In genomic region chr17:40283662-40284061, GRCh38 we compare ENCODE assay signal across 9 cellular contexts. TPM values are rescaled to one million over a fixed set of nuclear protein-coding genes. Genes with fewer than 3 reads are reported as not detected.
DNase-seq lines count a peak whose midpoint lies in the region; ATAC-seq and TF ChIP-seq lines count a peak whose summit lies in the region.
"Had no signal": no experiment of that assay in that cellular context is flagged by ENCODE, and none has a peak within 500 bp of the region (broad histone marks: within the 10 kb centered on the region; RNA-seq: fewer than 3 reads in every experiment).

No MANE protein-coding gene starts in this region.

- H3K9me3 ChIP-seq in SK-N-SH (no peaks in the 10 kb centered on the region), esophagus muscularis mucosa (no peaks in the 10 kb centered on the region), gastrocnemius medialis (no peaks in the 10 kb centered on the region)

- H4K20me1 ChIP-seq in SK-N-SH (ENCODE audit: insufficient read depth): no peaks in the 10 kb centered on the region

- DNase-seq in GM13976 (ENCODE audit: low spot score) (peak; percentile 45), SK-N-SH (no peak), esophagus muscularis mucosa (ENCODE audit: extremely low spot score) (no peak), gastrocnemius medialis (no peak), NCI-H526 (lab: John Stamatoyannopoulos, UW) (no peak), NCI-H1930 (lab: John Stamatoyannopoulos, UW) (no peak)
- no peak for DNase-seq in stimulated activated CD4-positive, alpha-beta T cell treated with anti-CD3 and anti-CD28 coated beads, Interleukin-4, amount 100 ng/mL, for 4 hours
- DNase-seq: stimulated activated naive CD4-positive, alpha-beta T cell treated with Interleukin-2 at 50 U/mL for 16 hours had no signal

- H3K4me3 ChIP-seq in SK-N-SH (ENCODE audit: low read depth in 2 of 2, low read length in 1 of 2) (peak overlapping the region; percentile 13 to 29; a peak in 2 of 4 replicates), esophagus muscularis mucosa (no peak overlapping the region), gastrocnemius medialis (no peak overlapping the region)

- H3K9me2 ChIP-seq in SK-N-SH: no peaks in the 10 kb centered on the region

- CTCF ChIA-PET in SK-N-SH (lab: Yijun Ruan, JAX): interaction anchor here (0.6 to 2.3 kb wide), 5 partner anchors 9 to 835 kb away, joined by 3 to 9 read pairs (median 5); no protein-coding TSS in a partner anchor

- H3K27me3 ChIP-seq in SK-N-SH (ENCODE audit: insufficient read depth) (no peaks in the 10 kb centered on the region), esophagus muscularis mucosa (no peaks in the 10 kb centered on the region), gastrocnemius medialis (no peaks in the 10 kb centered on the region)

- peaks cover 5 to 11% of the 10 kb centered on the region in 2 experiments; a peak in 3 of 4 replicates for H3K4me1 ChIP-seq in SK-N-SH (ENCODE audit: control insufficient read depth in 1 of 2, insufficient read depth in 2 of 2, low read depth in 1 of 2, low read length in 1 of 2)
- H3K4me1 ChIP-seq in esophagus muscularis mucosa: peaks cover 19 to 34% (median 30%) of the 10 kb centered on the region in 4 donors
- H3K4me1 ChIP-seq in gastrocnemius medialis: peaks cover 7 to 9% of the 10 kb centered on the region in 2 donors

- peaks cover 22 to 27% of the 10 kb centered on the region in 2 experiments for H3K36me3 ChIP-seq in SK-N-SH (replicated peaks in 1 of 2; ENCODE audit: control insufficient read depth in 1 of 2, insufficient read depth in 2 of 2, low read length in 1 of 2)
- H3K36me3 ChIP-seq in esophagus muscularis mucosa: peaks cover 19 to 39% (median 31%) of the 10 kb centered on the region in 4 donors
- peaks cover 0 to 26% of the 10 kb centered on the region in 2 donors for H3K36me3 ChIP-seq in gastrocnemius medialis

- ATAC-seq in gastrocnemius medialis: no peak
- no peak for ATAC-seq in HG02938 (IDR thresholded peaks at IDR 0.05; ENCODE audit: unreplicated experiment)

- TF ChIP-seq EP300 in SK-N-SH (IDR thresholded peaks at IDR 0.05; ENCODE audit: borderline replicate concordance in 1 of 2, low read depth in 1 of 2, low read length in 1 of 2) (no peak), esophagus muscularis mucosa (IDR thresholded peaks at IDR 0.05) (no peak)

- TF ChIP-seq RAD21 in SK-N-SH (IDR thresholded peaks at IDR 0.05; ENCODE audit: low read length): no peak

- POLR2A ChIA-PET in SK-N-SH (lab: Yijun Ruan, JAX): no interaction called here

- 18% methylated on average over 2 of the region's 2 CpGs for WGBS in SK-N-SH (ENCODE audit: low lambda C conversion rate)
- WGBS in esophagus muscularis mucosa: 47% methylated on average over 2 of the region's 2 CpGs

- peaks cover 2% of the 10 kb centered on the region for H3K79me2 ChIP-seq in SK-N-SH (ENCODE audit: insufficient read depth)

- H2AFZ ChIP-seq in SK-N-SH (ENCODE audit: low read depth): no peak overlapping the region

- H3K9ac ChIP-seq in SK-N-SH: peak overlapping the region; percentile 38; the same call in 1 of the 2 replicates

- peak overlapping the region; percentile 63 for H3K4me2 ChIP-seq in SK-N-SH

- H3K27ac ChIP-seq in SK-N-SH (ENCODE audit: low read depth in 2 of 2, low read length in 1 of 2): peak overlapping the region; percentile 4 to 78; a peak in 3 of 4 replicates
- peak overlapping the region; percentile 29 to 58 (median 48) for H3K27ac ChIP-seq in esophagus muscularis mucosa (replicated peaks in 1 of 4)
- H3K27ac ChIP-seq in gastrocnemius medialis: peak overlapping the region in 3 of 4 donors; percentile 14 to 36 (median 34)

- TF ChIP-seq POLR2A in esophagus muscularis mucosa (IDR thresholded peaks at IDR 0.05; ENCODE audit: low read depth) (no peak), gastrocnemius medialis (IDR thresholded peaks at IDR 0.05) (no peak)

- peaks cover 38% of the 10 kb centered on the region for H3F3A ChIP-seq in SK-N-SH (replicated peaks; ENCODE audit: insufficient read depth)

- in situ Hi-C loops in GM13976 (cut with MboI; ENCODE audit: low sequenced_read_pairs, unreplicated experiment) (loop anchor here (10.0 kb wide), 2 partner anchors 79 to 269 kb away; partner anchors contain the start of gene CSF3), gastrocnemius medialis (cut with MboI; ENCODE audit: low sequenced_read_pairs in 4 of 4) (loop anchor here in 1 of 4 donors (10.0 kb wide), 1 partner anchor 79 kb away; no protein-coding TSS in a partner anchor)

- intact Hi-C loops in esophagus muscularis mucosa (cut with DNase I) (no loop called here), gastrocnemius medialis (cut with DNase I; ENCODE audit: low total_unique reads) (loop anchor here (10.0 kb wide), 1 partner anchor 361 kb away; the partner anchor contains the start of gene SMARCE1)

- TF ChIP-seq CTCF in GM13976 (IDR thresholded peaks at IDR 0.05; ENCODE audit: borderline replicate concordance, control extremely low read depth, extremely low read depth, insufficient read depth, missing control alignments): no peak
- no peak for TF ChIP-seq CTCF in SK-N-SH (IDR thresholded peaks at IDR 0.05)
- no peak for TF ChIP-seq CTCF in esophagus muscularis mucosa (IDR thresholded peaks at IDR 0.05)
- no peak for TF ChIP-seq CTCF in gastrocnemius medialis (IDR thresholded peaks at IDR 0.05 in 4 of 5, conservative IDR thresholded peaks at IDR 0.05 in 1 of 5)

TF ChIP-seq in SK-N-SH, 30 proteins besides CTCF, POLR2A, EP300 and RAD21 (continues in another document):
- no peak for TF ChIP-seq REST (IDR thresholded peaks at IDR 0.05; ENCODE audit: low read depth, low read length)
- TF ChIP-seq, protein P1, sequence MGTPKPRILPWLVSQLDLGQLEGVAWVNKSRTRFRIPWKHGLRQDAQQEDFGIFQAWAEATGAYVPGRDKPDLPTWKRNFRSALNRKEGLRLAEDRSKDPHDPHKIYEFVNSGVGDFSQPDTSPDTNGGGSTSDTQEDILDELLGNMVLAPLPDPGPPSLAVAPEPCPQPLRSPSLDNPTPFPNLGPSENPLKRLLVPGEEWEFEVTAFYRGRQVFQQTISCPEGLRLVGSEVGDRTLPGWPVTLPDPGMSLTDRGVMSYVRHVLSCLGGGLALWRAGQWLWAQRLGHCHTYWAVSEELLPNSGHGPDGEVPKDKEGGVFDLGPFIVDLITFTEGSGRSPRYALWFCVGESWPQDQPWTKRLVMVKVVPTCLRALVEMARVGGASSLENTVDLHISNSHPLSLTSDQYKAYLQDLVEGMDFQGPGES (IDR thresholded peaks at IDR 0.05; ENCODE audit: low read depth, low read length): no peak
- TF ChIP-seq JUND (IDR thresholded peaks at IDR 0.05): peak; percentile 60
- no peak for TF ChIP-seq SIN3A (IDR thresholded peaks at IDR 0.05; ENCODE audit: borderline replicate concordance, low read depth, low read length)
- TF ChIP-seq, protein P2, sequence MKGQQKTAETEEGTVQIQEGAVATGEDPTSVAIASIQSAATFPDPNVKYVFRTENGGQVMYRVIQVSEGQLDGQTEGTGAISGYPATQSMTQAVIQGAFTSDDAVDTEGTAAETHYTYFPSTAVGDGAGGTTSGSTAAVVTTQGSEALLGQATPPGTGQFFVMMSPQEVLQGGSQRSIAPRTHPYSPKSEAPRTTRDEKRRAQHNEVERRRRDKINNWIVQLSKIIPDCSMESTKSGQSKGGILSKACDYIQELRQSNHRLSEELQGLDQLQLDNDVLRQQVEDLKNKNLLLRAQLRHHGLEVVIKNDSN (IDR thresholded peaks at IDR 0.05; ENCODE audit: borderline replicate concordance, low read depth): no peak; the same call in 1 of the 2 replicates
- TF ChIP-seq PBX3 (IDR thresholded peaks at IDR 0.05): peak; percentile 59
- peak; percentile 80 for TF ChIP-seq FOSL2 (IDR thresholded peaks at IDR 0.05; ENCODE audit: borderline replicate concordance, low read depth)

RNA-seq across cellular contexts. Expression of gene CDC6, which starts 4.0 kb away (rescaled TPM):
- 12.7 and 12.8 TPM in 2 replicates for polyA plus RNA-seq in SK-N-SH (2012; rRNA removed)
- polyA plus RNA-seq in SK-N-SH (2012; cell fraction: cytosol; rRNA removed): 15.2 and 16.8 TPM in 2 replicates
- 8.3 and 11.7 TPM in 2 replicates for polyA plus RNA-seq in SK-N-SH (2012; cell fraction: nucleus; rRNA removed)
- total RNA-seq in esophagus muscularis mucosa (under 1 TPM; 0.32 to 0.83 (median 0.44) TPM), gastrocnemius medialis (under 1 TPM in 3 of 4 donors, not detected in 1; 0.27 to 0.75 (median 0.66) TPM)

RNA-seq across cellular contexts. Expression of gene RARA, which starts 25.3 kb away (rescaled TPM):
- 8.9 and 13.3 TPM in 2 replicates for polyA plus RNA-seq in SK-N-SH (2012; rRNA removed)
- 6.9 and 9.6 TPM in 2 replicates for polyA plus RNA-seq in SK-N-SH (2012; cell fraction: cytosol; rRNA removed)
- polyA plus RNA-seq in SK-N-SH (2012; cell fraction: nucleus; rRNA removed): 13.2 and 15.0 TPM in 2 replicates
- total RNA-seq in esophagus muscularis mucosa (10 to 100 TPM; 26.2 to 53.5 (median 52.2) TPM), gastrocnemius medialis (10 to 100 TPM; 20.3 to 67.0 (median 48.4) TPM)

Comparison
In these comparisons a context has a peak if more than half of its experiments do, and no peak if none do; other contexts are left out.
1. H3K4me3 ChIP-seq: peak in SK-N-SH (2 of 2); none in esophagus muscularis mucosa (0 of 4) and gastrocnemius medialis (0 of 4).
2. Peak in every context shown above with its lines, with median percentiles within 50 percentile points of each other: H3K27ac ChIP-seq.